In the genomic region with DNA sequence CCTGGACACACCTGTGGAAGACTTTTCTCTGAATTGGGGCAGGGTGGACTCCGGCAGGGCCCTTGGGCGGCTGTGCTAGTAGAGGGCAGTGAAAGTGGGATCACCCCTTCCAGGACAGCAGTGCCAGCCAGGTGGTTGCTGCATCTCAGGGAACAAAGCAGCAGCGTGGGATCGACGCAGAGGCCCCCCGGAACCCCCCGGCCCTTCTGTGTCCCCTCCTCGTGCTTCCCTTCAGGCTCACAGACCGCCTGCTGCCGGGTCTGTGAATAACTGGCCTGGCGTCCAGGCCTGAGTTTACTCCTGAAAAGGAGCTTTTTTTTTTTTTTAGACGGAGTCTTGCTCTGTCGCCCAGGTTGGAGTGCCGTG, we compare ENCODE assay signal across 19 cellular contexts. TPM values are rescaled to one million over a fixed set of nuclear protein-coding genes. Genes with fewer than 3 reads are reported as not detected.
DNase-seq lines count a peak whose midpoint lies in the region; ATAC-seq and TF ChIP-seq lines count a peak whose summit lies in the region.
"Had no signal": no experiment of that assay in that cellular context is flagged by ENCODE, and none has a peak within 500 bp of the region (broad histone marks: within the 10 kb centered on the region; RNA-seq: fewer than 3 reads in every experiment).

No MANE protein-coding gene starts in this region.

- H3K27ac ChIP-seq in right cardiac atrium (ENCODE audit: low read length) = no peak overlapping the region
- H3K27ac ChIP-seq in heart right ventricle = no peak overlapping the region
- H3K27ac ChIP-seq in RWPE1 = peak overlapping the region; percentile 51
- peak overlapping the region; percentile 44 to 71 (median 60) for H3K27ac ChIP-seq in esophagus squamous epithelium

- WGBS in right cardiac atrium = 95% methylated on average over 14 of the region's 14 CpGs
- WGBS in heart right ventricle, 2 donors = 95 to 96% methylated on average over 12 to 14 of the region's 14 CpGs
- 90 to 93% methylated on average over 3 to 10 of the region's 14 CpGs for WGBS in esophagus squamous epithelium, 2 donors

- peak in 2 of 3 donors; percentile 21 to 37 for DNase-seq in right cardiac atrium
- no peak for DNase-seq in heart right ventricle
- DNase-seq in RWPE1 (ENCODE audit: low spot score) = no peak
- no peak for DNase-seq in esophagus squamous epithelium (lab: John Stamatoyannopoulos, UW)
- DNase-seq in NCI-H1105 (lab: John Stamatoyannopoulos, UW) = no peak
- DNase-seq in NCI-H526 treated with DMSO at 0.1 percent for 48 hours (lab: John Stamatoyannopoulos, UW) = no peak
- no peak for DNase-seq in head of caudate nucleus
- DNase-seq: ACHN; CD8-positive, alpha-beta T cell; COR-L47; DMS153; DMS79 treated with DMSO at 0.1 percent for 48 hours; EL; HCEC 1CT; HFFc6 had no signal

- H3K27me3 ChIP-seq in right cardiac atrium (ENCODE audit: control insufficient read depth, insufficient read depth) (no peaks in the 10 kb centered on the region), heart right ventricle (no peaks in the 10 kb centered on the region), esophagus squamous epithelium (no peaks in the 10 kb centered on the region)

- TF ChIP-seq POLR2A in esophagus squamous epithelium (IDR thresholded peaks at IDR 0.05) = no peak

- no peaks in the 10 kb centered on the region for H3K4me1 ChIP-seq in right cardiac atrium (ENCODE audit: control insufficient read depth, insufficient read depth, low read length)
- H3K4me1 ChIP-seq in heart right ventricle = peaks cover 0 to 21% (median 12%) of the 10 kb centered on the region in 9 donors
- peaks cover 20 to 75% (median 23%) of the 10 kb centered on the region in 3 donors for H3K4me1 ChIP-seq in esophagus squamous epithelium

- H3K4me3 ChIP-seq in right cardiac atrium (ENCODE audit: low read length) (no peak overlapping the region), heart right ventricle (no peak overlapping the region), esophagus squamous epithelium (peak overlapping the region in 1 of 4 donors; percentile 2)

- intact Hi-C loops in right cardiac atrium (cut with DNase I) (no loop called here), heart right ventricle (cut with DNase I) (loop anchor here in 1 of 10 donors (10.0 kb wide), 1 partner anchor 341 kb away; the partner anchor contains the start of gene SRMS), esophagus squamous epithelium (cut with DNase I) (no loop called here), head of caudate nucleus (cut with DNase I) (no loop called here)

- POLR2A ChIA-PET in RWPE1 (lab: Yijun Ruan, JAX; ENCODE audit: low non-redundant PET) = interaction anchor here (0.7 kb wide), 1 partner anchor 21 kb away, joined by 3 read pairs; the partner anchor contains the start of gene TPD52L2

- ATAC-seq in right cardiac atrium (no peak), heart right ventricle (no peak)
- ATAC-seq: CD8-positive, alpha-beta T cell; HepG2 had no signal

- H3K36me3 ChIP-seq in heart right ventricle = peaks cover 0 to 98% (median 35%) of the 10 kb centered on the region in 9 donors
- peaks cover 22 to 99% (median 33%) of the 10 kb centered on the region in 3 donors for H3K36me3 ChIP-seq in esophagus squamous epithelium

- H3K9me3 ChIP-seq in right cardiac atrium (ENCODE audit: control insufficient read depth, low read length) (no peaks in the 10 kb centered on the region), heart right ventricle (no peaks in the 10 kb centered on the region), esophagus squamous epithelium (no peaks in the 10 kb centered on the region)

- no peak for TF ChIP-seq CTCF in heart right ventricle (IDR thresholded peaks at IDR 0.05)
- no peak for TF ChIP-seq CTCF in RWPE1 (conservative IDR thresholded peaks at IDR 0.05; ENCODE audit: low read depth)
- TF ChIP-seq CTCF in esophagus squamous epithelium (IDR thresholded peaks at IDR 0.05) = no peak

- CTCF ChIA-PET in RWPE1 (lab: Yijun Ruan, JAX) = no interaction called here

RNA-seq across cellular contexts. Expression of gene DNAJC5, which starts 8.9 kb away (rescaled TPM):
- total RNA-seq in right cardiac atrium (10 to 100 TPM; 43.1 to 51.0 (median 49.9) TPM), heart right ventricle (10 to 100 TPM; 32.8 to 52.2 (median 38.5) TPM), esophagus squamous epithelium (10 to 100 TPM; 58.7 to 89.5 (median 75.4) TPM)
- polyA plus RNA-seq in right cardiac atrium (32.2 TPM), heart right ventricle (10 to 100 TPM; 19.5 to 23.8 TPM)

RNA-seq across cellular contexts. Expression of gene TPD52L2, which starts 21.0 kb away (rescaled TPM):
- total RNA-seq in right cardiac atrium = 10 to 100 TPM; 62.1 to 73.5 (median 63.6) TPM
- polyA plus RNA-seq in right cardiac atrium = 52.3 TPM
- 10 to 100 TPM; 60.1 to 83.0 (median 72.8) TPM for total RNA-seq in heart right ventricle
- polyA plus RNA-seq in heart right ventricle = 100 to 1,000 TPM in 1 of 2 donors, 10 to 100 TPM in 1; 50.6 to 119 TPM
- 100 to 1,000 TPM in 3 of 4 donors, 10 to 100 TPM in 1; 97.1 to 124 (median 116) TPM for total RNA-seq in esophagus squamous epithelium

RNA-seq across cellular contexts. Expression of gene ABHD16B, which starts 24.7 kb away (rescaled TPM):
- total RNA-seq in right cardiac atrium (not detected), heart right ventricle (not detected), esophagus squamous epithelium (not detected)
- polyA plus RNA-seq in right cardiac atrium (0.54 TPM), heart right ventricle (under 1 TPM; 0.32 to 0.59 TPM)
- total RNA-seq: A172; CD8-positive, alpha-beta T cell; H4; HepG2; HFFc6 had no signal
- polyA plus RNA-seq: CD14-positive monocyte, HepG2 had no signal

RNA-seq across cellular contexts. Expression of gene ZBTB46, which starts 55.0 kb away (rescaled TPM):
- 10 to 100 TPM; 14.4 to 18.1 (median 16.3) TPM for total RNA-seq in right cardiac atrium
- 6.7 TPM for polyA plus RNA-seq in right cardiac atrium
- total RNA-seq in heart right ventricle = 10 to 100 TPM; 10.2 to 25.4 (median 14.7) TPM
- polyA plus RNA-seq in heart right ventricle = 10 to 100 TPM in 1 of 2 donors, 1 to 10 TPM in 1; 5.6 to 10.3 TPM
- total RNA-seq in esophagus squamous epithelium = 1 to 10 TPM in 3 of 4 donors, under 1 TPM in 1; 0.79 to 4.2 (median 2.0) TPM
- total RNA-seq: CD8-positive, alpha-beta T cell had no signal

Comparison
In these comparisons a context has a peak if more than half of its experiments do, and no peak if none do; other contexts are left out.
1. DNase-seq: peak in right cardiac atrium (2 of 3); none in heart right ventricle (0 of 2), RWPE1 (single experiment), esophagus squamous epithelium (single experiment), NCI-H1105 (single experiment), NCI-H526 treated with DMSO at 0.1 percent for 48 hours (single experiment) and head of caudate nucleus (0 of 42).
2. H3K27ac ChIP-seq: peak in RWPE1 (single experiment) and esophagus squamous epithelium (4 of 4); none in right cardiac atrium (single experiment) and heart right ventricle (0 of 10).